12 cellular contexts compared by ENCODE assay signal in the genomic region with DNA sequence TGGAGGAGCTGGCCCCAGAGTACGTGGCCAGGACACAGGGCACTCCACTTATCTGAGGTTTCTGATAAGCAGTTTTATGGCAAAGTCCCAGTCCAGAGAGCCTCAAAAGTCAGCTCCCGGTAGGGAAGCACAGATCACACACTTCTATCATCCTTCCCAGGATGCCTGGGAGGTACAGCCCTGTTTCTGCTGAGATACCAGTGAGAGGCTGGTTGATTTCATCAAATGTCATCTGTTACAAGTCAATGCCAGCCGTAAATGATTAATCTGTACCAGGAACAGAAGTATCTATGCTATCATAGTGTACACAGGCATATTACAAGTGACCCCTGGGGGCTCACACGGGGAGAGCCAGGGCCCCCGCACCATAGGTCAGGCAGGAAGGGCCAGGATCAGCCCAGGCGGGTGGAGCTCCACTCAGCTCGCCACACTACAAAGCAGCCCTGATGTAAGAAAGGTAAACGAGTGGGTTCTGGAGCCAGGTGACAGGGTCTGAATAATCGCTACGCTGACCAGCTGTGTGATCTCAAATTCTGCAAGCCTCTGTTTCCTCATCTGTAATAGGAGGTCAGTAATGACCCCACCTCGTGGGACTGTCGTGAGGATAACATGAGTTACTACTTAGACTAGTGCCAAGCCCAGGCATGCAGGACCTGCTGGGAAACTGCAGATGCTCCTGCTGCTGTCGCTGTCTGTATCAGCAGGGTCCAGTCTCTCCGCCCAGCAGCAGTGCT. TPM values are rescaled to one million over a fixed set of nuclear protein-coding genes. Genes with fewer than 3 reads are reported as not detected.
A peak's percentile ranks its signal among the peaks of the same experiment; 100 is the strongest.
DNase-seq lines count a peak whose midpoint lies in the region; ATAC-seq and TF ChIP-seq lines count a peak whose summit lies in the region.
"Had no signal": no experiment of that assay in that cellular context is flagged by ENCODE, and none has a peak within 500 bp of the region (broad histone marks: within the 10 kb centered on the region; RNA-seq: fewer than 3 reads in every experiment).

No MANE protein-coding gene starts in this region.

- no peaks in the 10 kb centered on the region for H3K27me3 ChIP-seq in colonic mucosa
- H3K27me3 ChIP-seq: suprapubic skin had no signal

- H3K4me3 ChIP-seq in colonic mucosa, result no peak overlapping the region
- H3K4me3 ChIP-seq: suprapubic skin had no signal

- H3K36me3 Mint-ChIP-seq in activated T-helper 17 cell treated with anti-CD3 and anti-CD28 coated beads, Interleukin-2, amount 50 U/mL, for 72 hours (ENCODE audit: low read depth), result peaks cover 40% of the 10 kb centered on the region
- peaks cover 8% of the 10 kb centered on the region for H3K36me3 Mint-ChIP-seq in progenitor cell of endocrine pancreas (ENCODE audit: insufficient read depth)

- no peak overlapping the region for H3K4me3 Mint-ChIP-seq in activated T-helper 17 cell treated with anti-CD3 and anti-CD28 coated beads, Interleukin-2, amount 50 U/mL, for 72 hours
- no peak overlapping the region for H3K4me3 Mint-ChIP-seq in progenitor cell of endocrine pancreas (ENCODE audit: low read depth)
- H3K4me3 Mint-ChIP-seq: naive thymus-derived CD8-positive, alpha-beta T cell had no signal

- ATAC-seq in activated T-helper 17 cell treated with anti-CD3 and anti-CD28 coated beads, Interleukin-2, amount 50 U/mL, for 72 hours (replicated peaks), result no peak
- ATAC-seq: naive thymus-derived CD8-positive, alpha-beta T cell had no signal

- H3K27ac ChIP-seq in colonic mucosa, result no peak overlapping the region
- H3K27ac ChIP-seq: suprapubic skin had no signal

- intact Hi-C loops in colonic mucosa (cut with DNase I), result no loop called here

- H3K27me3 Mint-ChIP-seq in activated T-helper 17 cell treated with anti-CD3 and anti-CD28 coated beads, Interleukin-2, amount 50 U/mL, for 72 hours, result no peaks in the 10 kb centered on the region
- H3K27me3 Mint-ChIP-seq in progenitor cell of endocrine pancreas, result no peaks in the 10 kb centered on the region
- H3K27me3 Mint-ChIP-seq: naive thymus-derived CD8-positive, alpha-beta T cell had no signal

- H3K9me3 ChIP-seq in colonic mucosa, result no peaks in the 10 kb centered on the region
- H3K9me3 ChIP-seq: suprapubic skin had no signal

- DNase-seq in DMS53 (lab: John Stamatoyannopoulos, UW), result peak; percentile 71
- peak; percentile 67 for DNase-seq in kidney glomerular epithelial cell (lab: John Stamatoyannopoulos, UW)
- no peak for DNase-seq in progenitor cell of endocrine pancreas (ENCODE audit: low spot score, unreplicated experiment)
- DNase-seq in KG1 (lab: John Stamatoyannopoulos, UW), result no peak
- DNase-seq in UCSD-AML1 (lab: John Stamatoyannopoulos, UW; ENCODE audit: unreplicated experiment), result no peak
- no peak for DNase-seq in NCI-H2171 (lab: John Stamatoyannopoulos, UW)
- no peak for DNase-seq in colonic mucosa
- DNase-seq: activated CD8-positive, alpha-beta memory T cell treated with anti-CD3 and anti-CD28 coated beads, Interleukin-2, amount 50 U/mL, for 4 hours; naive thymus-derived CD8-positive, alpha-beta T cell; NCI-H1417 treated with DMSO at 0.1 percent for 48 hours had no signal

- H3K36me3 ChIP-seq in colonic mucosa, result no peaks in the 10 kb centered on the region

- no peaks in the 10 kb centered on the region for H3K4me1 ChIP-seq in colonic mucosa

- H3K9me3 Mint-ChIP-seq in activated T-helper 17 cell treated with anti-CD3 and anti-CD28 coated beads, Interleukin-2, amount 50 U/mL, for 72 hours, result no peaks in the 10 kb centered on the region
- no peaks in the 10 kb centered on the region for H3K9me3 Mint-ChIP-seq in progenitor cell of endocrine pancreas (ENCODE audit: low read depth)
- H3K9me3 Mint-ChIP-seq: naive thymus-derived CD8-positive, alpha-beta T cell had no signal

- peak overlapping the region in 1 of 2 donors; percentile 31 for H3K9ac ChIP-seq in colonic mucosa (ENCODE audit: low read depth in 2 of 2, low read length in 2 of 2)

- H3K4me1 Mint-ChIP-seq in activated T-helper 17 cell treated with anti-CD3 and anti-CD28 coated beads, Interleukin-2, amount 50 U/mL, for 72 hours, result peaks cover 10% of the 10 kb centered on the region
- H3K4me1 Mint-ChIP-seq in progenitor cell of endocrine pancreas (ENCODE audit: low read depth), result peaks cover 22% of the 10 kb centered on the region

- H3K27ac Mint-ChIP-seq in activated T-helper 17 cell treated with anti-CD3 and anti-CD28 coated beads, Interleukin-2, amount 50 U/mL, for 72 hours, result peak overlapping the region; percentile 72
- peak overlapping the region; percentile 93 for H3K27ac Mint-ChIP-seq in progenitor cell of endocrine pancreas

- TF ChIP-seq CTCF in progenitor cell of endocrine pancreas (IDR thresholded peaks at IDR 0.05; ENCODE audit: unreplicated experiment) (no peak), colonic mucosa (IDR thresholded peaks at IDR 0.05) (no peak)

RNA-seq across cellular contexts. Expression of gene PLA2G6, which starts 17.6 kb away (rescaled TPM):
- 10 to 100 TPM; 36.6 to 90.7 TPM for total RNA-seq in activated T-helper 17 cell treated with anti-CD3 and anti-CD28 coated beads, Interleukin-2, amount 50 U/mL, for 72 hours
- total RNA-seq in progenitor cell of endocrine pancreas (76.0 and 76.4 TPM in 2 replicates), colonic mucosa (10 to 100 TPM; 24.1 to 38.5 TPM)

RNA-seq across cellular contexts. Expression of gene MAFF, which starts 37.8 kb away (rescaled TPM):
- total RNA-seq in activated T-helper 17 cell treated with anti-CD3 and anti-CD28 coated beads, Interleukin-2, amount 50 U/mL, for 72 hours, result 10 to 100 TPM; 15.7 to 58.8 TPM
- total RNA-seq in progenitor cell of endocrine pancreas (8.4 and 10.2 TPM in 2 replicates), colonic mucosa (10 to 100 TPM in 1 of 2 donors, 1 to 10 TPM in 1; 5.2 to 41.7 TPM)

RNA-seq across cellular contexts. Expression of gene BAIAP2L2, which starts 53.5 kb away (rescaled TPM):
- total RNA-seq in activated T-helper 17 cell treated with anti-CD3 and anti-CD28 coated beads, Interleukin-2, amount 50 U/mL, for 72 hours, result 1 to 10 TPM in 1 of 2 donors, under 1 TPM in 1; 0.84 to 2.1 TPM
- total RNA-seq in progenitor cell of endocrine pancreas (6.5 and 7.0 TPM in 2 replicates), colonic mucosa (10 to 100 TPM; 59.1 to 76.6 TPM)

Comparison
In these comparisons a context has a peak if more than half of its experiments do, and no peak if none do; other contexts are left out.
1. DNase-seq: peak in DMS53 (single experiment) and kidney glomerular epithelial cell (single experiment); none in progenitor cell of endocrine pancreas (single experiment), KG1 (single experiment), UCSD-AML1 (single experiment), NCI-H2171 (single experiment) and colonic mucosa (single experiment).